Comparison of ENCODE assay signal across 20 cellular contexts in the genomic region with DNA sequence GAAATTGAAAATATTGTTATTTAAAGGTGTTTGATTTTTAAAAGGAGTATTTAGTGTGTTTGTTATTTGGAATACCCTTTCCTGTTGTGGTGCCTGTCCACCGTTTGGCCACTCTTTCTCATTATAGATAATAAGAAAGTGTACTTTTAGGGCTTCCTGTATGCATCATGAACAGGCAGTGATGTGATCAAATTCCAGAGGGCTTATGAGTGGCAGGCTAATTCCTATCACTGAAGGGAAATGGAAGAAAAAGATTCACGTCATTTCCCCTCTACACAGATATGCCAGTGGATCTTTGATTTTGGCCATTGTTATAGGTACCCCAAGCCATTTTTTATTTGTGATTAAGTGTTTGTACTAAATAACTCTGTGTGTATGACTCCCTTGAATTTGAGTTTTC.
"Had no signal": no experiment of that assay in that cellular context is flagged by ENCODE, and none has a peak within 500 bp of the region (broad histone marks: within the 10 kb centered on the region; RNA-seq: fewer than 3 reads in every experiment).

No MANE protein-coding gene starts in this region.

- H3K4me3 ChIP-seq: esophagus muscularis mucosa, gastroesophageal sphincter, mucosa of descending colon, spleen, tibial artery, upper lobe of right lung, vagina had no signal

- H3K27ac ChIP-seq: esophagus muscularis mucosa, gastroesophageal sphincter, tibial artery, upper lobe of right lung, vagina had no signal

- DNase-seq: cerebellar nuclear complex; effector CD4-positive, alpha-beta T cell; foreskin fibroblast; immature natural killer cell; kidney; left cardiac atrium; mucosa of descending colon; naive thymus-derived CD8-positive, alpha-beta T cell; posterior cingulate gyrus; spleen; stimulated activated CD4-positive, alpha-beta T cell treated with anti-CD3 and anti-CD28 coated beads, Interleukin-15, amount 100 ng/mL, for 24 hours; stimulated activated CD4-positive, alpha-beta T cell treated with anti-CD3 and anti-CD28 coated beads, Interleukin-1b, Interleukin-23, amount 100 ng/mL, for 48 hours; stimulated activated CD4-positive, alpha-beta T cell treated with anti-CD3 and anti-CD28 coated beads, Interleukin-4, amount 100 ng/mL, for 24 hours; tibial artery; upper lobe of right lung had no signal

- H3K27me3 ChIP-seq: esophagus muscularis mucosa, gastroesophageal sphincter, spleen, tibial artery, upper lobe of right lung, vagina had no signal

- ATAC-seq: gastroesophageal sphincter; left cardiac atrium; mucosa of descending colon; naive thymus-derived CD8-positive, alpha-beta T cell; sciatic nerve; stimulated activated memory B cell treated with anti-CD40 and anti-IgM and Interleukin-4, amounts not matched to agents 10 μg/mL and 1 μg/mL and 100 μg/mL, for 72 hours; upper lobe of right lung had no signal

- H3K4me1 ChIP-seq: esophagus muscularis mucosa, gastroesophageal sphincter, spleen, tibial artery, upper lobe of right lung, vagina had no signal

- H3K9me3 ChIP-seq: esophagus muscularis mucosa, gastroesophageal sphincter, mucosa of descending colon, spleen, tibial artery, upper lobe of right lung, vagina had no signal
